17 cellular contexts compared by ENCODE assay signal in the genomic region with DNA sequence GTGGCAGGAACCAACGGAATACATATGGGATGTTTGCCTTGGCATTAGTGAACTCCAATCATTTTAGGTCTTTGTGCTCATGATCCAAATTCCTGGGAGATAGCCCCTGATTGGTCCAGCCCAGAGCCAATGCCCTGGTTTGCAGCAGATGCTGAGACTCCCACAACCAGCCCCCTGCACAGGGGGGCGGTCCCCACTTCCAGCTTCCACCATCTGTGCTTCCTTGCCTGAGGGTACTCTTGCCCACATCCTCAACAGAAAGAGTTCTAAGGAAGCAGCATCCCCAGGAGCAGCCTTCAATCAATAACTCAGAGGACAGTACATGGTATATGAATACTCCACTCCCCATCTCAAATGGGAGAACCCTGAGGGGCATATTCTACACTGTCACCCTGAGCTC.
"Had no signal": no experiment of that assay in that cellular context is flagged by ENCODE, and none has a peak within 500 bp of the region (broad histone marks: within the 10 kb centered on the region; RNA-seq: fewer than 3 reads in every experiment).

No MANE protein-coding gene starts in this region.

- DNase-seq: effector CD4-positive, alpha-beta T cell; islet precursor cell; left ventricle myocardium inferior; lower lobe of right lung; natural killer cell; posterior cingulate gyrus; sigmoid colon; stimulated activated CD4-positive, alpha-beta T cell treated with anti-CD3 and anti-CD28 coated beads, Interleukin-2, amount 100 ng/mL, for 24 hours; stimulated activated CD4-positive, alpha-beta T cell treated with anti-CD3 and anti-CD28 coated beads, Interleukin-4, amount 100 ng/mL, for 4 hours; stimulated activated naive B cell treated with anti-CD40 and anti-IgM and Interleukin-4, amounts not matched to agents 10 μg/mL and 1 μg/mL and 100 μg/mL, for 72 hours; stimulated activated naive CD8-positive, alpha-beta T cell treated with anti-CD3 and anti-CD28 coated beads, Interleukin-15, amount 100 ng/mL, for 72 hours; testis; upper lobe of right lung had no signal

- H3K4me3 ChIP-seq: left ventricle myocardium inferior, lower lobe of right lung, right atrium auricular region, sigmoid colon, skin epidermis, testis, tibial nerve, upper lobe of right lung, vagina had no signal

- H3K9me3 ChIP-seq: left ventricle myocardium inferior, lower lobe of right lung, right atrium auricular region, sigmoid colon, testis, tibial nerve, upper lobe of right lung, vagina had no signal

- H3K27ac ChIP-seq: left ventricle myocardium inferior, lower lobe of right lung, right atrium auricular region, sigmoid colon, skin epidermis, testis, tibial nerve, upper lobe of right lung, vagina had no signal

- H3K36me3 ChIP-seq: left ventricle myocardium inferior, lower lobe of right lung, right atrium auricular region, sigmoid colon, tibial nerve, upper lobe of right lung, vagina had no signal

- H3K4me1 ChIP-seq: left ventricle myocardium inferior, lower lobe of right lung, right atrium auricular region, testis, tibial nerve, upper lobe of right lung, vagina had no signal
